In the genomic region with DNA sequence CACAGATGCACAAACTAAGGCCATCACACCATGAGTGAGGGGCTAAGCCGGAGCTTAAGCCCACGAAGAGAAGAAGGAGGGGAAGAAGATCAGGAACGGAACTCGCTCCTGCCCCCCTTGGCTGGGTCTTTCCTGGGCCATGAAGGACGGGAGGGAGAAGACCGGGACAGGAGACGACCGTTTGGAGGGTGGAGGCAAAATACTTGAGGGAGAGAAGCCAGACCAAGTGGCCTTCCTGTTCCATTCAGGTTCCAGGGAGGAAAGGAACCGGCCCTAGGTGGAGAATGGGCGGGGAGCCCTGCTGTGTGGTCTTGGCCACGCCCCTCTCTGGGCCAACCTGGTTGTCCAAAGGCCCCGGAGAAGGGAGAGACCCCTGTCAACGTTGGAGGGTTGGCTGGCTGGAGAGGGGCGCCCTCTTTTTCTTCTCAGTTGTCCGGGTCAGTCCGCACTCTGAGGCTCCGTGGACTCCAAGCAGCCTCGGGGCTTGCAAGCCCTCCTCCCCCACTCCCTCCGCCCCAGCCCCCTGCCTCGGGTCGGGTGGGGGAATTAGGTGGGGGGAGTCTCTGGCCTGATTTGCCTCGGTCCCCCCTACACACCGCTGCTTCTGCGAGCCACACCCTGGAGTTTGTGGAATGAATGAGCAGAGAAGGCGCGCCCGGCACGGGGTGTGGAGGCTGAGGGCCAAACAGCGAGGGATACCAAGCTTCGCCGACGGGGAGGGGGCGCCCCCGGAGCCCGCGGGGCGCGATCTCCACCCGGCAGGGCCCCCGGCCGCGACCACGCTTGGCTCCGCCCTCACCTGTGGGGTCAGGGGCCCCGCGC, we compare ENCODE assay signal across 10 cellular contexts. TPM values are rescaled to one million over a fixed set of nuclear protein-coding genes. Genes with fewer than 3 reads are reported as not detected.
DNase-seq lines count a peak whose midpoint lies in the region; TF ChIP-seq lines count a peak whose summit lies in the region.
"Had no signal": no experiment of that assay in that cellular context is flagged by ENCODE, and none has a peak within 500 bp of the region (broad histone marks: within the 10 kb centered on the region; RNA-seq: fewer than 3 reads in every experiment).

No MANE protein-coding gene starts in this region.

- peak overlapping the region; percentile 53 for H3K4me3 ChIP-seq in left ventricle myocardium inferior
- H3K4me3 ChIP-seq in spleen, result peak overlapping the region in 6 of 8 donors; percentile 5 to 62 (median 21)
- H3K4me3 ChIP-seq: lung had no signal

- DNase-seq in NCI-H748 (lab: John Stamatoyannopoulos, UW; ENCODE audit: unreplicated experiment), result peak; percentile 54
- DNase-seq in NCI-H748 treated with DMSO at 0.1 percent for 48 hours (lab: John Stamatoyannopoulos, UW), result no peak
- DNase-seq in NCI-H82 (lab: John Stamatoyannopoulos, UW), result peak; percentile 83
- DNase-seq in left ventricle myocardium inferior, result no peak
- no peak for DNase-seq in spleen
- DNase-seq in HPDE6-E6E7 (ENCODE audit: extremely low spot score), result no peak
- DNase-seq in GF-D8 (lab: John Stamatoyannopoulos, UW), result no peak
- no peak for DNase-seq in cerebellum (ENCODE audit: low spot score)

- intact Hi-C loops in left ventricle myocardium inferior (cut with micrococcal nuclease) (no loop called here), spleen (cut with DNase I; ENCODE audit: low total_unique reads) (no loop called here)

- no peak overlapping the region for H3K27ac ChIP-seq in left ventricle myocardium inferior (replicated peaks)
- no peak overlapping the region for H3K27ac ChIP-seq in spleen
- H3K27ac ChIP-seq: C4-2B had no signal

- TF ChIP-seq CTCF in left ventricle myocardium inferior (IDR thresholded peaks at IDR 0.05; ENCODE audit: borderline replicate concordance) (no peak), spleen (IDR thresholded peaks at IDR 0.05 in 8 of 11, conservative IDR thresholded peaks at IDR 0.05 in 3 of 11) (no peak)

- H3K9me3 ChIP-seq in left ventricle myocardium inferior (replicated peaks), result no peaks in the 10 kb centered on the region
- H3K9me3 ChIP-seq in spleen, result no peaks in the 10 kb centered on the region

- 4 to 8% (median 5%) methylated on average over 29 to 46 of the region's 46 CpGs for WGBS in spleen, 5 donors

- peaks cover 81% of the 10 kb centered on the region for H3K27me3 ChIP-seq in left ventricle myocardium inferior (ENCODE audit: low read depth)
- peaks cover 0 to 96% (median 43%) of the 10 kb centered on the region in 7 donors for H3K27me3 ChIP-seq in spleen (replicated peaks in 1 of 7)

- H3K4me1 ChIP-seq in left ventricle myocardium inferior (peaks cover 15% of the 10 kb centered on the region), spleen (peaks cover 0 to 20% (median 15%) of the 10 kb centered on the region in 6 donors)

- H3K36me3 ChIP-seq in left ventricle myocardium inferior (no peaks in the 10 kb centered on the region), spleen (no peaks in the 10 kb centered on the region)

- TF ChIP-seq POLR2A in spleen (IDR thresholded peaks at IDR 0.05), result no peak

RNA-seq across cellular contexts. Expression of a gene that starts 0.8 kb away (rescaled TPM):
- not detected for total RNA-seq in left ventricle myocardium inferior
- not detected for total RNA-seq in spleen
- polyA plus RNA-seq in spleen, result under 1 TPM in 1 of 3 donors, not detected in 2; 0.02 TPM
- 22.3 TPM for total RNA-seq in cerebellum

Comparison
In these comparisons a context has a peak if more than half of its experiments do, and no peak if none do; other contexts are left out.
1. DNase-seq: peak in NCI-H748 (single experiment) and NCI-H82 (single experiment); none in NCI-H748 treated with DMSO at 0.1 percent for 48 hours (single experiment), left ventricle myocardium inferior (single experiment), spleen (single experiment), HPDE6-E6E7 (single experiment), GF-D8 (single experiment) and cerebellum (single experiment).
2. RNA of a gene that starts 0.8 kb away (total RNA-seq): 22.3 TPM in cerebellum (single experiment); not detected in left ventricle myocardium inferior (single experiment) and not detected in spleen; every median in the first group is over 10 times any median in the second.